Comparison of ENCODE assay signal across 8 cellular contexts in the genomic region with DNA sequence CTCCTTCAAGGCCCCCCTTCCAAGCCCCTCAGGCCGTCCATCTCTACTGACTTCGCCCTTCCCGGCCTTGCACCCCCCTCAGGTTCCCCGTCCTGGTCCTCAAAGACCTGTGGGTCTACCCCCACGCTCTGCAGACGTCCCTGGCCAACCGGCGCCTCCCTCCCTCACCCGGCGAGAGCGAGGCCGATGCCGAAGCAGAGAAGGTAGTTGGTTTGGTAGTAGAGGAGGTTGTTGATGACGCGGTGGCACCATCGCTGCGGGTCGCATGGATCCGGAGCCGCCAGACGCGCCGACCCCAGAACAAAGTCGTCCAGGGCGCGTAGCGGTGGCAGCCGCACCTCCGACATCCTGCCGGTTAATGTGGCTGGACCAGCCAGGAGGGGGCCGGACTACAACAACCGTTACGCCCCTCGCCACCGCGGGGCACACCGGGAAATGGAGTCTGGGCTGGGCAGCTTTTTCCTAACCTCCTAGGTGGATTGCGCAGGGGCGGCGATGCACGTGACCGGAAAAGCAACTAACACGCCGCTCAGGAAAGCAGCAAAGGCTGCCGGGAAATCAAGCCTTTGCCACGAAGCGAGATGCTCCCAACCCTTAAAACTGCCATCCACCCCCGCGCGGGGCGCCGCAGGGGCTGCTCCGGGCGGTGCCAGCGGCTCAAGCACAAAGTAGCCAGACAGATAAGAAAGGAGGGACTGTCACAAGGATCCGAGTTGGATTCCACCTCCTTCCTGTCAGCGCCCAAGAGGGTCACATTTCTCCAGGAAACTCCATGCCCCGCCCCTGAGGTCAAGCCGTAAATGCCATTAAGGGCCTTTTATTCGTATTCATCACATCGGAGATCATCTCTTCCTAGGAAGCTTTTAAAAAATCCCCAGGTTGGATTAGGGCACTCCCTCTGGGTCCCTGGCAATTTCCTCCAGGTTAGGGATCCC. TPM values are rescaled to one million over a fixed set of nuclear protein-coding genes. Genes with fewer than 3 reads are reported as not detected.
DNase-seq lines count a peak whose midpoint lies in the region; ATAC-seq, FAIRE-seq and TF ChIP-seq lines count a peak whose summit lies in the region.

A gene with protein sequence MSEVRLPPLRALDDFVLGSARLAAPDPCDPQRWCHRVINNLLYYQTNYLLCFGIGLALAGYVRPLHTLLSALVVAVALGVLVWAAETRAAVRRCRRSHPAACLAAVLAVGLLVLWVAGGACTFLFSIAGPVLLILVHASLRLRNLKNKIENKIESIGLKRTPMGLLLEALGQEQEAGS (minus strand): TSS at position 362 of the 935 bp plus-strand sequence. CDS start 15 bp downstream, at position 347.

- H3K27me3 ChIP-seq in HepG2 (ENCODE audit: control insufficient read depth in 1 of 2, insufficient read depth in 2 of 2, low read length in 2 of 2) = no peaks in the 10 kb centered on the region

- H3K4me2 ChIP-seq in HepG2 (ENCODE audit: low read depth, low read length) = no peak within 1 kb of the TSS

- H3K4me1 ChIP-seq in HepG2 (ENCODE audit: insufficient read depth, low read length) = peaks cover 4% of the 10 kb centered on the region; the same call in 1 of the 2 replicates

- intact Hi-C loops in HepG2 (cut with micrococcal nuclease; ENCODE audit: unreplicated experiment) = no loop called here

- peak within 1 kb of the TSS; percentile 59 for H3K27ac ChIP-seq in 22Rv1
- H3K27ac ChIP-seq in HepG2 (ENCODE audit: extremely low read length, insufficient read depth, low read length) = no peak within 1 kb of the TSS

- H3K4me3 Mint-ChIP-seq in activated CD4-positive, alpha-beta memory T cell treated with anti-CD3 and anti-CD28 coated beads, Interleukin-2, amount 10 ng/mL, durations not matched to agents 7 days and 5 days = peak within 1 kb of the TSS; percentile 78

- in situ Hi-C loops in HepG2 (cut with HindIII; ENCODE audit: extremely low pct_ligation_motif_present, low pct_unique_long_range_greater_than_20kb) = no loop called here

- peaks cover 42% of the 10 kb centered on the region for H3K36me3 Mint-ChIP-seq in activated CD4-positive, alpha-beta memory T cell treated with anti-CD3 and anti-CD28 coated beads, Interleukin-2, amount 10 ng/mL, durations not matched to agents 7 days and 5 days (ENCODE audit: low read depth)

- H3K79me2 ChIP-seq in HepG2 (ENCODE audit: insufficient read depth, low read length) = peaks cover 2% of the 10 kb centered on the region

- ATAC-seq in GM18867 (IDR thresholded peaks at IDR 0.05; ENCODE audit: unreplicated experiment) = peak; percentile 78
- peak; percentile 76 for ATAC-seq in HG03196 (IDR thresholded peaks at IDR 0.05; ENCODE audit: unreplicated experiment)
- no peak for ATAC-seq in HepG2

- no peak for FAIRE-seq in HepG2 (lab: Jason Lieb, UNC)

- POLR2A ChIA-PET in activated CD4-positive, alpha-beta memory T cell treated with anti-CD3 and anti-CD28 coated beads, Interleukin-2, amount 10 ng/mL, durations not matched to agents 7 days and 5 days (lab: Charles Lee) = interaction anchor here (1.1 kb wide), 2 partner anchors 18 to 99 kb away, joined by 4 read pairs; no protein-coding TSS in a partner anchor
- POLR2A ChIA-PET in HepG2 (lab: Yijun Ruan, JAX) = no interaction called here

- DNase-seq in NCI-H526 (lab: John Stamatoyannopoulos, UW) (peak; percentile 86 to 94), dermis microvascular lymphatic vessel endothelial cell (ENCODE audit: low read depth in 2 of 2) (peak; percentile 78 to 91), HepG2 (ENCODE audit: low spot score) (no peak)
- DNase-seq in activated CD4-positive, alpha-beta memory T cell treated with anti-CD3 and anti-CD28 coated beads, Interleukin-2, amount 10 ng/mL, durations not matched to agents 7 days and 5 days = peak; percentile 92
- DNase-seq in stimulated activated CD4-positive, alpha-beta T cell treated with anti-CD3 and anti-CD28 coated beads, Interleukin-2, amount 100 ng/mL, for 48 hours = peak; percentile 74 to 78

- no peaks in the 10 kb centered on the region for H3K9me3 Mint-ChIP-seq in activated CD4-positive, alpha-beta memory T cell treated with anti-CD3 and anti-CD28 coated beads, Interleukin-2, amount 10 ng/mL, durations not matched to agents 7 days and 5 days

- no TSS peak for BruUV-seq in HepG2 (replicated peaks; lab: Mats Ljungman, UMichigan)

- no peak within 1 kb of the TSS for H2AFZ ChIP-seq in HepG2 (ENCODE audit: low read length)

- H3K4me3 ChIP-seq in HepG2 (replicated peaks in 1 of 3; ENCODE audit: insufficient read depth in 1 of 3, low read depth in 2 of 3, low read length in 3 of 3) = no peak within 1 kb of the TSS

- TF ChIP-seq CTCF in 22Rv1 (IDR thresholded peaks at IDR 0.05) (no peak), HepG2 (CRISPR knock-in tag; IDR thresholded peaks at IDR 0.05) (no peak)

- peaks cover 2 to 7% of the 10 kb centered on the region in 2 experiments; a peak in 2 of 5 replicates for H3K36me3 ChIP-seq in HepG2 (replicated peaks in 1 of 2; ENCODE audit: control insufficient read depth in 1 of 2, insufficient read depth in 2 of 2, low read length in 2 of 2)

- peaks cover 29% of the 10 kb centered on the region for H3K4me1 Mint-ChIP-seq in activated CD4-positive, alpha-beta memory T cell treated with anti-CD3 and anti-CD28 coated beads, Interleukin-2, amount 10 ng/mL, durations not matched to agents 7 days and 5 days

- CTCF ChIA-PET in activated CD4-positive, alpha-beta memory T cell treated with anti-CD3 and anti-CD28 coated beads, Interleukin-2, amount 10 ng/mL, durations not matched to agents 7 days and 5 days (lab: Charles Lee) = no interaction called here
- CTCF ChIA-PET in HepG2 (lab: Yijun Ruan, JAX; ENCODE audit: low intra/inter-chr PET ratio, low total read pairs) = no interaction called here

- H3K9me3 ChIP-seq in HepG2 (ENCODE audit: low read length) = no peaks in the 10 kb centered on the region

- TF ChIP-seq POLR2A in HepG2 (IDR thresholded peaks at IDR 0.05; ENCODE audit: insufficient read depth in 1 of 2, low read depth in 2 of 2, low read length in 2 of 2) = no peak

- peak within 1 kb of the TSS; percentile 71 for H3K27ac Mint-ChIP-seq in activated CD4-positive, alpha-beta memory T cell treated with anti-CD3 and anti-CD28 coated beads, Interleukin-2, amount 10 ng/mL, durations not matched to agents 7 days and 5 days

- H3K27me3 Mint-ChIP-seq in activated CD4-positive, alpha-beta memory T cell treated with anti-CD3 and anti-CD28 coated beads, Interleukin-2, amount 10 ng/mL, durations not matched to agents 7 days and 5 days = no peaks in the 10 kb centered on the region

- TF ChIP-seq RAD21 in HepG2 (CRISPR knock-in tag; IDR thresholded peaks at IDR 0.05) = no peak

- TF ChIP-seq EP300 in HepG2 (IDR thresholded peaks at IDR 0.05; ENCODE audit: low read depth in 2 of 2, low read length in 2 of 2) (no peak), HepG2 (CRISPR knock-in tag; IDR thresholded peaks at IDR 0.05; ENCODE audit: borderline replicate concordance) (no peak)

- no peaks in the 10 kb centered on the region for H4K20me1 ChIP-seq in HepG2 (ENCODE audit: insufficient read depth, low read length)

- 95% methylated on average over 14 of the region's 61 CpGs for WGBS in HepG2 (ENCODE audit: low lambda C conversion rate)

- H3K9ac ChIP-seq in HepG2 (ENCODE audit: insufficient read depth, low read depth, low read length) = no peak within 1 kb of the TSS

TF ChIP-seq in HepG2, 621 proteins besides CTCF, POLR2A, EP300 and RAD21:
- TF ChIP-seq RBFOX2 (IDR thresholded peaks at IDR 0.05; ENCODE audit: low read depth, low read length) (peak; percentile 60), ZNF124 (CRISPR knock-in tag; IDR thresholded peaks at IDR 0.05) (no peak), AGO2 (optimal IDR thresholded peaks at IDR 0.05; ENCODE audit: low read depth, low read length) (peak; percentile 60)

RNA-seq across cellular contexts. Expression of the gene that starts here (rescaled TPM):
- total RNA-seq in activated CD4-positive, alpha-beta memory T cell treated with anti-CD3 and anti-CD28 coated beads, Interleukin-2, amount 10 ng/mL, durations not matched to agents 7 days and 5 days = 10 to 100 TPM; 21.1 to 23.9 TPM
- total RNA-seq in dermis microvascular lymphatic vessel endothelial cell (2.8 and 5.4 TPM in 2 replicates), HepG2 (2016; rRNA removed; fragmentation: Illumina TruSeq; extraction: Trizol) (0.33 TPM in 1 of 2 replicates, not detected in the other)
- total RNA-seq in HepG2 (2016; cell fraction: cytosol; rRNA removed; fragmentation: Illumina TruSeq; extraction: Trizol; ENCODE audit: low read depth) = not detected in 2 replicates
- total RNA-seq in HepG2 (2016; cell fraction: insoluble cytoplasmic fraction; rRNA removed; fragmentation: Illumina TruSeq; extraction: Trizol) = 0.37 TPM in 1 of 2 replicates, not detected in the other
- total RNA-seq in HepG2 (2016; cell fraction: membrane; rRNA removed; fragmentation: Illumina TruSeq; extraction: Trizol) = not detected in 2 replicates
- total RNA-seq in HepG2 (2016; cell fraction: nucleus; rRNA removed; fragmentation: Illumina TruSeq; extraction: Trizol) = 1.0 TPM in 1 of 2 replicates, not detected in the other
- 2.6 and 4.3 TPM in 2 replicates for polyA plus RNA-seq in HepG2 (2011; rRNA removed)
- polyA plus RNA-seq in HepG2 (2011; cell fraction: cytosol; rRNA removed) = 0.94 and 1.1 TPM in 2 replicates
- polyA plus RNA-seq in HepG2 (2011; cell fraction: nucleus; rRNA removed) = 16.4 and 19.7 TPM in 2 replicates
- 2.0 and 3.1 TPM in 2 replicates for polyA plus RNA-seq in HepG2 (2012)
- 0.26 TPM in 1 of 2 replicates, not detected in the other for polyA plus RNA-seq in HepG2 (2016; cell fraction: cytosol; fragmentation: Illumina TruSeq; extraction: Trizol; ENCODE audit: low read depth)
- polyA plus RNA-seq in HepG2 (2016; cell fraction: insoluble cytoplasmic fraction; fragmentation: Illumina TruSeq; extraction: Trizol; ENCODE audit: low read depth) = 0.58 TPM in 1 of 2 replicates, not detected in the other
- polyA plus RNA-seq in HepG2 (2016; cell fraction: membrane; fragmentation: Illumina TruSeq; extraction: Trizol; ENCODE audit: low read depth) = 0.17 and 0.50 TPM in 2 replicates
- polyA plus RNA-seq in HepG2 (2016; cell fraction: nucleus; fragmentation: Illumina TruSeq; extraction: Trizol; ENCODE audit: insufficient read depth, low read depth) = 3.4 and 4.5 TPM in 2 replicates
- polyA minus RNA-seq in HepG2 (2011; rRNA and poly(A)+ RNA removed; ENCODE audit: low replicate concordance) = 0.84 and 7.9 TPM in 2 replicates
- not detected in 2 replicates for polyA minus RNA-seq in HepG2 (2011; cell fraction: cytosol; rRNA and poly(A)+ RNA removed)
- 1.7 and 5.3 TPM in 2 replicates for polyA minus RNA-seq in HepG2 (2011; cell fraction: nucleus; rRNA and poly(A)+ RNA removed)
